ENCODE assay signal across 1 cellular context in genomic region chr1:25140073-25140797, GRCh38.
A peak's percentile ranks its signal among the peaks of the same experiment; 100 is the strongest.
TF ChIP-seq lines count a peak whose summit lies in the region.

No MANE protein-coding gene starts in this region.

TF ChIP-seq in HepG2, 621 proteins besides CTCF, POLR2A, EP300 and RAD21 (continued from another document and continues in another):
- TF ChIP-seq ZZZ3 (CRISPR knock-in tag; IDR thresholded peaks at IDR 0.05; ENCODE audit: borderline replicate concordance) (peak; percentile 58), GABPB1 (CRISPR knock-in tag; IDR thresholded peaks at IDR 0.05) (peak; percentile 70), ZSCAN21 (CRISPR knock-in tag; IDR thresholded peaks at IDR 0.05; ENCODE audit: borderline replicate concordance) (peak; percentile 81), ZBTB26 (CRISPR knock-in tag; IDR thresholded peaks at IDR 0.05; ENCODE audit: borderline replicate concordance) (peak; percentile 58; the same call in 1 of the 2 replicates), ZNF484 (CRISPR knock-in tag; IDR thresholded peaks at IDR 0.05; ENCODE audit: borderline replicate concordance, low read depth) (no peak), AFF4 (CRISPR knock-in tag; IDR thresholded peaks at IDR 0.05) (no peak), BRD4 (CRISPR knock-in tag; IDR thresholded peaks at IDR 0.05) (no peak), PHF5A (CRISPR knock-in tag; IDR thresholded peaks at IDR 0.05; ENCODE audit: low read depth, unreplicated experiment) (no peak), ZNF747 (CRISPR knock-in tag; IDR thresholded peaks at IDR 0.05; ENCODE audit: borderline replicate concordance) (no peak), MEF2D (CRISPR knock-in tag; IDR thresholded peaks at IDR 0.05) (peak; percentile 74), NR1H2 (CRISPR knock-in tag; IDR thresholded peaks at IDR 0.05; ENCODE audit: borderline replicate concordance, low read depth) (no peak), KMT2A (CRISPR knock-in tag; IDR thresholded peaks at IDR 0.05) (no peak), ZNF160 (CRISPR knock-in tag; IDR thresholded peaks at IDR 0.05) (no peak), PLRG1 (conservative IDR thresholded peaks at IDR 0.05) (no peak), GLMP (CRISPR knock-in tag; IDR thresholded peaks at IDR 0.05; ENCODE audit: borderline replicate concordance) (no peak), CEBPB (IDR thresholded peaks at IDR 0.05; ENCODE audit: borderline replicate concordance, low read depth, low read length) (no peak), REST (IDR thresholded peaks at IDR 0.05; ENCODE audit: borderline replicate concordance in 1 of 2, low read depth in 1 of 2, low read length in 2 of 2) (no peak), ZNF598 (CRISPR knock-in tag; IDR thresholded peaks at IDR 0.05; ENCODE audit: borderline replicate concordance) (0 out of 2 replicates have a peak, but pooled peaks have one; percentile 47), ATF6 (CRISPR knock-in tag; conservative IDR thresholded peaks at IDR 0.05) (no peak), EHMT2 (IDR thresholded peaks at IDR 0.05; ENCODE audit: borderline replicate concordance, low read depth, low read length) (no peak), ZFP36L2 (CRISPR knock-in tag; IDR thresholded peaks at IDR 0.05) (no peak), ZNF382 (CRISPR knock-in tag; IDR thresholded peaks at IDR 0.05; ENCODE audit: borderline replicate concordance) (no peak), ZNF251 (CRISPR knock-in tag; IDR thresholded peaks at IDR 0.05) (no peak), RNF219 (CRISPR knock-in tag; IDR thresholded peaks at IDR 0.05) (no peak), PRPF4 (IDR thresholded peaks at IDR 0.05; ENCODE audit: low read depth, low read length, poor library complexity, severe bottlenecking) (no peak), TFAP4 (IDR thresholded peaks at IDR 0.05; ENCODE audit: borderline replicate concordance, low read depth) (no peak), E2F1 (CRISPR knock-in tag; IDR thresholded peaks at IDR 0.05) (no peak), ZFX (CRISPR knock-in tag; IDR thresholded peaks at IDR 0.05; ENCODE audit: low read depth) (peak; percentile 76), ZFAT (CRISPR knock-in tag; conservative IDR thresholded peaks at IDR 0.05) (no peak), ZNF550 (CRISPR knock-in tag; IDR thresholded peaks at IDR 0.05; ENCODE audit: borderline replicate concordance) (no peak), SIX1 (CRISPR knock-in tag; IDR thresholded peaks at IDR 0.05; ENCODE audit: borderline replicate concordance) (no peak), KAT2B (IDR thresholded peaks at IDR 0.05; ENCODE audit: borderline replicate concordance, low read depth, low read length) (no peak), GMEB2 (CRISPR knock-in tag; IDR thresholded peaks at IDR 0.05; ENCODE audit: low read depth) (no peak), ZBTB43 (CRISPR knock-in tag; conservative IDR thresholded peaks at IDR 0.05) (0 out of 2 replicates have a peak, but pooled peaks have one; percentile 49)
